Comparison of ENCODE assay signal across 31 cellular contexts in genomic region chr5:15544039-15544438, GRCh38. TPM values are rescaled to one million over a fixed set of nuclear protein-coding genes. Genes with fewer than 3 reads are reported as not detected.
"Had no signal": no experiment of that assay in that cellular context is flagged by ENCODE, and none has a peak within 500 bp of the region (broad histone marks: within the 10 kb centered on the region; RNA-seq: fewer than 3 reads in every experiment).

No MANE protein-coding gene starts in this region.

- H3K4me3 Mint-ChIP-seq: activated CD4-positive, alpha-beta memory T cell treated with anti-CD3 and anti-CD28 coated beads for 36 hours; activated CD4-positive, alpha-beta T cell treated with anti-CD3 and anti-CD28 coated beads, Interleukin-2, amount 10 ng/mL, durations not matched to agents 24 days and 14 days; activated naive CD4-positive, alpha-beta T cell treated with anti-CD3 and anti-CD28 coated beads, Interleukin-2, amount 50 U/mL, for 24 hours; activated naive CD8-positive, alpha-beta T cell treated with anti-CD3 and anti-CD28 coated beads, Interleukin-2, amount 50 U/mL, for 24 hours; activated T-cell treated with anti-CD3 and anti-CD28 coated beads, Interleukin-2, amount 50 U/mL, for 24 hours; effector memory CD8-positive, alpha-beta T cell; nephron; stimulated activated naive B cell treated with anti-CD40 and anti-IgM and Interleukin-4, amounts not matched to agents 10 μg/mL and 1 μg/mL and 100 μg/mL, for 72 hours had no signal

- H3K4me1 ChIP-seq: left lung, thyroid gland, upper lobe of left lung had no signal

- H3K27me3 Mint-ChIP-seq: activated CD4-positive, alpha-beta memory T cell treated with anti-CD3 and anti-CD28 coated beads for 36 hours; activated CD4-positive, alpha-beta T cell treated with anti-CD3 and anti-CD28 coated beads, Interleukin-2, amount 10 ng/mL, durations not matched to agents 24 days and 14 days; activated naive CD8-positive, alpha-beta T cell treated with anti-CD3 and anti-CD28 coated beads, Interleukin-2, amount 50 U/mL, for 24 hours; activated T-cell treated with anti-CD3 and anti-CD28 coated beads, Interleukin-2, amount 50 U/mL, for 24 hours; effector memory CD8-positive, alpha-beta T cell; progenitor cell of endocrine pancreas; stimulated activated naive B cell treated with anti-CD40 and anti-IgM and Interleukin-4, amounts not matched to agents 10 μg/mL and 1 μg/mL and 100 μg/mL, for 72 hours had no signal

- H3K4me1 Mint-ChIP-seq: activated CD4-positive, alpha-beta T cell treated with anti-CD3 and anti-CD28 coated beads, Interleukin-2, amount 10 ng/mL, durations not matched to agents 24 days and 14 days; activated naive CD4-positive, alpha-beta T cell treated with anti-CD3 and anti-CD28 coated beads, Interleukin-2, amount 50 U/mL, for 24 hours; activated naive CD8-positive, alpha-beta T cell treated with anti-CD3 and anti-CD28 coated beads, Interleukin-2, amount 50 U/mL, for 24 hours; stimulated activated naive B cell treated with anti-CD40 and anti-IgM and Interleukin-4, amounts not matched to agents 10 μg/mL and 1 μg/mL and 100 μg/mL, for 72 hours had no signal

- H3K27me3 ChIP-seq: brain microvascular endothelial cell, left lung, neutrophil, ovary, sigmoid colon, stomach, thyroid gland, upper lobe of left lung, vagina had no signal

- H3K9me3 Mint-ChIP-seq: activated naive CD4-positive, alpha-beta T cell treated with anti-CD3 and anti-CD28 coated beads, Interleukin-2, amount 50 U/mL, for 24 hours; activated T-cell treated with anti-CD3 and anti-CD28 coated beads, Interleukin-2, amount 50 U/mL, for 24 hours; nephron had no signal

- H3K4me3 ChIP-seq: left lung, ovary, sigmoid colon, stomach, thyroid gland, upper lobe of left lung, vagina had no signal

- H3K27ac ChIP-seq: brain microvascular endothelial cell, left lung, neutrophil, ovary, sigmoid colon, stomach, thyroid gland, upper lobe of left lung, vagina, WERI-Rb-1 had no signal

- H3K36me3 Mint-ChIP-seq: activated CD4-positive, alpha-beta memory T cell treated with anti-CD3 and anti-CD28 coated beads for 36 hours; activated naive CD4-positive, alpha-beta T cell treated with anti-CD3 and anti-CD28 coated beads, Interleukin-2, amount 50 U/mL, for 24 hours; stimulated activated naive B cell treated with anti-CD40 and anti-IgM and Interleukin-4, amounts not matched to agents 10 μg/mL and 1 μg/mL and 100 μg/mL, for 72 hours had no signal

- DNase-seq: activated CD4-positive, alpha-beta memory T cell treated with anti-CD3 and anti-CD28 coated beads for 36 hours; activated CD4-positive, alpha-beta T cell treated with anti-CD3 and anti-CD28 coated beads, Interleukin-2, amount 10 ng/mL, durations not matched to agents 24 days and 14 days; activated CD4-positive, CD25-positive, alpha-beta regulatory T cell treated with anti-CD3 and anti-CD28 coated beads, Interleukin-2, amount 50 U/mL, for 72 hours; activated CD8-positive, alpha-beta memory T cell treated with anti-CD3 and anti-CD28 coated beads, Interleukin-2, amount 50 U/mL, for 48 hours; activated gamma-delta T cell; activated naive CD8-positive, alpha-beta T cell treated with anti-CD3 and anti-CD28 coated beads, Interleukin-2, amount 50 U/mL, for 24 hours; activated T-cell treated with anti-CD3 and anti-CD28 coated beads, Interleukin-2, amount 50 U/mL, for 24 hours; brain microvascular endothelial cell; caudate nucleus; cortex of kidney; effector memory CD8-positive, alpha-beta T cell; left lung; ovary; sigmoid colon; small intestine; stimulated activated CD4-positive, alpha-beta T cell treated with anti-CD3 and anti-CD28 coated beads, Interleukin-1b, Interleukin-23, amount 100 ng/mL, for 48 hours; stimulated activated CD4-positive, alpha-beta T cell treated with anti-CD3 and anti-CD28 coated beads, Interleukin-4, amount 100 ng/mL, for 4 hours; stimulated activated CD8-positive, alpha-beta memory T cell treated with anti-CD3 and anti-CD28 coated beads, Interleukin-4, amount 100 ng/mL, for 48 hours; stimulated activated naive B cell treated with anti-CD40 and anti-IgM and Interleukin-4, amounts not matched to agents 10 μg/mL and 1 μg/mL and 100 μg/mL, for 72 hours; stomach; T-helper 9 cell; thyroid gland; upper lobe of left lung; WERI-Rb-1 had no signal

- H3K27ac Mint-ChIP-seq: activated CD4-positive, alpha-beta memory T cell treated with anti-CD3 and anti-CD28 coated beads for 36 hours; activated CD4-positive, alpha-beta T cell treated with anti-CD3 and anti-CD28 coated beads, Interleukin-2, amount 10 ng/mL, durations not matched to agents 24 days and 14 days; activated naive CD4-positive, alpha-beta T cell treated with anti-CD3 and anti-CD28 coated beads, Interleukin-2, amount 50 U/mL, for 24 hours; activated naive CD8-positive, alpha-beta T cell treated with anti-CD3 and anti-CD28 coated beads, Interleukin-2, amount 50 U/mL, for 24 hours; activated T-cell treated with anti-CD3 and anti-CD28 coated beads, Interleukin-2, amount 50 U/mL, for 24 hours; effector memory CD8-positive, alpha-beta T cell; progenitor cell of endocrine pancreas; stimulated activated naive B cell treated with anti-CD40 and anti-IgM and Interleukin-4, amounts not matched to agents 10 μg/mL and 1 μg/mL and 100 μg/mL, for 72 hours had no signal

- ATAC-seq: activated naive CD8-positive, alpha-beta T cell treated with anti-CD3 and anti-CD28 coated beads, Interleukin-2, amount 50 U/mL, for 24 hours; effector memory CD8-positive, alpha-beta T cell; left lung; stimulated activated naive B cell treated with anti-CD40 and anti-IgM and Interleukin-4, amounts not matched to agents 10 μg/mL and 1 μg/mL and 100 μg/mL, for 72 hours had no signal

- H3K36me3 ChIP-seq: brain microvascular endothelial cell, left lung, neutrophil, ovary, sigmoid colon, stomach, thyroid gland, upper lobe of left lung, vagina, WERI-Rb-1 had no signal

RNA-seq across cellular contexts. Expression of gene FBXL7, which starts 44.1 kb away (rescaled TPM):
- total RNA-seq: activated CD4-positive, alpha-beta memory T cell treated with anti-CD3 and anti-CD28 coated beads for 36 hours; activated CD4-positive, alpha-beta T cell treated with anti-CD3 and anti-CD28 coated beads, Interleukin-2, amount 10 ng/mL, durations not matched to agents 24 days and 14 days; activated CD8-positive, alpha-beta memory T cell treated with anti-CD3 and anti-CD28 coated beads for 36 hours; T-helper 1 cell treated with Interleukin-12 subunit alpha and Interleukin-12 subunit beta and Interleukin-4 antibody, amounts not matched to agents 30 ng/mL and 1 ng/mL, for 36 hours had no signal
